In the genomic region with DNA sequence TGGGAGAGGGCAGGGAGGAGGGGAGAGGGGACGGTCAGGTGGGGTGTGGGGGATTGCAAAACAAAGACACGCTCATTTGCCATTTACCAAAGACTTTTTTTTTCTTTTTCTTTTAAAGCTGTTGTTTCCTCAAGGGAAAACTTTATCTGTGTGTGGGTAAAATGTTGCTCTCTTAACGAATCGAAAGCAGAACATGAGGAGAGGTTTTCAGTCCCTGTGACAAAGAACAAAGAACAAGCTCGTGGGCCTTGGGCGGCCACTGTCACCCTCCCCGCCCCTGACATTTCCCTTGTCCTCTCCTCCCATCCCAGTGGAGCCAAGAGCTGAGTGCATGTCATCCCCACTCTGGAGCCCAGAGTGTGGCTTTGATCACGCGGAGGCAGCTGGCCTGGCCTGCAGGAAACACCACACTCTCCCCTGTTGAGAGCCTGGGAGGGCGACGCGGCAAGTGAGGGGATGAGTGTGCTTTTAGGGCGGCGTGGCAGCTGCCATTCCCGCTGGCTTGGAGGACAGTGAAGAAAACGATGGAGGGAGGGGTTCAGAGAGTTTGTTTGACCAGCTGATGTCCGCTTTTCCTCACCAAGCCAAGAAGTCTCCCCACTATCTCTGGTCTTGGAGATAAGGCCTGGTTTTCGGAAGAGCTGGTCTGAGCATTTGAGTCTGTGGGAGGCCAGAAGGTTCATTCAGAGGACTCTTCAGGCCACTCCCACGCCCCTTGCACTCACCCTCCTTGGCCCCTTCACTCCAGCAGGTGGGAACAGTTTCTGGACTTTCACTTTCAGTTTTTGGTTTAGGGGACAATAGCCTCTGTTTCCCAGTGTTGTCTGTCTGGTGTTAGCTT, we compare ENCODE assay signal across 8 cellular contexts. TPM values are rescaled to one million over a fixed set of nuclear protein-coding genes. Genes with fewer than 3 reads are reported as not detected.
DNase-seq lines count a peak whose midpoint lies in the region; ATAC-seq, FAIRE-seq and TF ChIP-seq lines count a peak whose summit lies in the region.

No MANE protein-coding gene starts in this region.

- H3K27ac Mint-ChIP-seq in T-helper 1 cell treated with Interleukin-12 subunit alpha and Interleukin-12 subunit beta and Interleukin-4 antibody, amounts not matched to agents 30 μg/mL and 1 μg/mL, for 36 hours = peak overlapping the region; percentile 86
- peak overlapping the region; percentile 90 to 100 (median 96) for H3K27ac Mint-ChIP-seq in naive thymus-derived CD8-positive, alpha-beta T cell

- peaks cover 75% of the 10 kb centered on the region for H3K36me3 Mint-ChIP-seq in T-helper 1 cell treated with Interleukin-12 subunit alpha and Interleukin-12 subunit beta and Interleukin-4 antibody, amounts not matched to agents 30 μg/mL and 1 μg/mL, for 36 hours (ENCODE audit: low read depth)
- peaks cover 0 to 75% (median 29%) of the 10 kb centered on the region in 3 donors for H3K36me3 Mint-ChIP-seq in naive thymus-derived CD8-positive, alpha-beta T cell

- peaks cover 77% of the 10 kb centered on the region for H3K4me1 Mint-ChIP-seq in T-helper 1 cell treated with Interleukin-12 subunit alpha and Interleukin-12 subunit beta and Interleukin-4 antibody, amounts not matched to agents 30 μg/mL and 1 μg/mL, for 36 hours (ENCODE audit: low read depth)
- peaks cover 63 to 100% (median 99%) of the 10 kb centered on the region in 4 donors for H3K4me1 Mint-ChIP-seq in naive thymus-derived CD8-positive, alpha-beta T cell

- FAIRE-seq in RCC 7860 (lab: Jason Lieb, UNC) = no peak

- POLR2A ChIA-PET in naive thymus-derived CD8-positive, alpha-beta T cell (lab: Charles Lee) = interaction anchor here (0.6 to 37.3 kb wide), 15 partner anchors 5 to 1135 kb away, joined by 3 to 2269 read pairs (median 4); a partner anchor contains a TSS

- peak; percentile 22 to 27 for DNase-seq in NCI-H2081 (lab: John Stamatoyannopoulos, UW)
- no peak for DNase-seq in NCI-H2081 treated with DMSO at 0.1 percent for 48 hours (lab: John Stamatoyannopoulos, UW)
- peak; percentile 44 to 45 for DNase-seq in erythroblast (lab: John Stamatoyannopoulos, UW)
- DNase-seq in naive thymus-derived CD8-positive, alpha-beta T cell = peak in 3 of 10 donors; percentile 47 to 59 (median 56)
- DNase-seq in RCC 7860 (ENCODE audit: low spot score) = no peak
- no peak for DNase-seq in activated gamma-delta T cell (lab: John Stamatoyannopoulos, UW)
- DNase-seq in COLO829 (ENCODE audit: low spot score) = no peak

- TF ChIP-seq POLR2A in erythroblast (IDR thresholded peaks at IDR 0.05; ENCODE audit: low read length) = no peak

- H3K9me3 Mint-ChIP-seq in T-helper 1 cell treated with Interleukin-12 subunit alpha and Interleukin-12 subunit beta and Interleukin-4 antibody, amounts not matched to agents 30 μg/mL and 1 μg/mL, for 36 hours = no peaks in the 10 kb centered on the region
- no peaks in the 10 kb centered on the region for H3K9me3 Mint-ChIP-seq in naive thymus-derived CD8-positive, alpha-beta T cell

- no peaks in the 10 kb centered on the region for H3K27me3 Mint-ChIP-seq in T-helper 1 cell treated with Interleukin-12 subunit alpha and Interleukin-12 subunit beta and Interleukin-4 antibody, amounts not matched to agents 30 μg/mL and 1 μg/mL, for 36 hours (ENCODE audit: low read depth)
- no peaks in the 10 kb centered on the region for H3K27me3 Mint-ChIP-seq in naive thymus-derived CD8-positive, alpha-beta T cell

- H3K4me3 Mint-ChIP-seq in T-helper 1 cell treated with Interleukin-12 subunit alpha and Interleukin-12 subunit beta and Interleukin-4 antibody, amounts not matched to agents 30 μg/mL and 1 μg/mL, for 36 hours = peak overlapping the region; percentile 71
- peak overlapping the region; percentile 61 to 100 (median 84) for H3K4me3 Mint-ChIP-seq in naive thymus-derived CD8-positive, alpha-beta T cell

- peak; percentile 24 to 40 for ATAC-seq in naive thymus-derived CD8-positive, alpha-beta T cell

RNA-seq across cellular contexts. Expression of a gene that starts 11.4 kb away (rescaled TPM):
- 100 to 1,000 TPM; 571 to 574 TPM for total RNA-seq in naive thymus-derived CD8-positive, alpha-beta T cell
- polyA plus RNA-seq in naive thymus-derived CD8-positive, alpha-beta T cell = 1,000 to 10,000 TPM in 2 of 3 donors, 100 to 1,000 TPM in 1; 897 to 2,008 (median 1,531) TPM

RNA-seq across cellular contexts. Expression of a gene that starts 52.5 kb away (rescaled TPM):
- total RNA-seq in naive thymus-derived CD8-positive, alpha-beta T cell = not detected
- not detected for polyA plus RNA-seq in naive thymus-derived CD8-positive, alpha-beta T cell

Comparison
In these comparisons a context has a peak if more than half of its experiments do, and no peak if none do; other contexts are left out.
1. DNase-seq: peak in NCI-H2081 (2 of 2) and erythroblast (2 of 2); none in NCI-H2081 treated with DMSO at 0.1 percent for 48 hours (single experiment), RCC 7860 (single experiment), activated gamma-delta T cell (single experiment) and COLO829 (single experiment).